11 cellular contexts compared by ENCODE assay signal in genomic region chr5:57450991-57451876, GRCh38. TPM values are rescaled to one million over a fixed set of nuclear protein-coding genes. Genes with fewer than 3 reads are reported as not detected.
DNase-seq lines count a peak whose midpoint lies in the region; TF ChIP-seq lines count a peak whose summit lies in the region.
"Had no signal": no experiment of that assay in that cellular context is flagged by ENCODE, and none has a peak within 500 bp of the region (broad histone marks: within the 10 kb centered on the region; RNA-seq: fewer than 3 reads in every experiment).

No MANE protein-coding gene starts in this region.

- H3K4me3 Mint-ChIP-seq in brain (peak overlapping the region in 1 of 5 experiments; percentile 48), glutamatergic neuron (ENCODE audit: unreplicated experiment) (no peak overlapping the region)

- peak overlapping the region in 4 of 5 experiments; percentile 23 to 84 (median 53) for H3K27ac Mint-ChIP-seq in brain
- no peak overlapping the region for H3K27ac Mint-ChIP-seq in glutamatergic neuron (ENCODE audit: unreplicated experiment)

- peaks cover 0 to 2% (median 0%) of the 10 kb centered on the region in 5 experiments for H3K9me3 Mint-ChIP-seq in brain
- H3K9me3 Mint-ChIP-seq in glutamatergic neuron (ENCODE audit: unreplicated experiment), result no peaks in the 10 kb centered on the region

- no peak for TF ChIP-seq CTCF in AG10803 (conservative IDR thresholded peaks at IDR 0.05; ENCODE audit: low read length)
- TF ChIP-seq CTCF in brain (conservative IDR thresholded peaks at IDR 0.05), result no peak
- no peak for TF ChIP-seq CTCF in glutamatergic neuron (IDR thresholded peaks at IDR 0.05; ENCODE audit: partially characterized antibody, unreplicated experiment)

- no peaks in the 10 kb centered on the region for H3K36me3 Mint-ChIP-seq in brain
- no peaks in the 10 kb centered on the region for H3K36me3 Mint-ChIP-seq in glutamatergic neuron (ENCODE audit: unreplicated experiment)

- H3K27me3 Mint-ChIP-seq in brain (no peaks in the 10 kb centered on the region), glutamatergic neuron (ENCODE audit: unreplicated experiment) (peaks cover 6% of the 10 kb centered on the region)

- no peak overlapping the region for H3K4me3 ChIP-seq in AG10803 (ENCODE audit: low read length)
- H3K4me3 ChIP-seq: K562, right atrium auricular region had no signal

- peak; percentile 79 for DNase-seq in AG10803 (ENCODE audit: low read depth)
- peak; percentile 52 for DNase-seq in M059J (ENCODE audit: low read depth)
- peak; percentile 49 for DNase-seq in left kidney (ENCODE audit: low read depth, low spot score)
- no peak for DNase-seq in NCI-H128 (lab: John Stamatoyannopoulos, UW; ENCODE audit: unreplicated experiment)
- no peak for DNase-seq in NCI-H82 treated with DMSO at 0.1 percent for 48 hours (lab: John Stamatoyannopoulos, UW; ENCODE audit: unreplicated experiment)
- DNase-seq in glutamatergic neuron, result no peak
- DNase-seq in NCI-H187 treated with DMSO at 0.1 percent for 48 hours (lab: John Stamatoyannopoulos, UW), result no peak
- DNase-seq: NK-92 treated with Interleukin-12 subunit alpha and Interleukin-12 subunit beta, amount 100 ng/mL, for 24 hours had no signal

- H3K4me1 Mint-ChIP-seq in brain (peaks cover 31% of the 10 kb centered on the region), glutamatergic neuron (ENCODE audit: low read depth, unreplicated experiment) (no peaks in the 10 kb centered on the region)

RNA-seq across cellular contexts. Expression of gene ACTBL2, which starts 31.4 kb away (rescaled TPM):
- total RNA-seq in M059J (2014; rRNA removed; shearing (Covaris generic)), result 9.3 and 12.9 TPM in 2 replicates
- polyA plus RNA-seq in brain (ENCODE audit: insufficient read depth, low read depth, low replicate concordance), result not detected
- not detected for total RNA-seq in glutamatergic neuron (ENCODE audit: unreplicated experiment)
- total RNA-seq: K562 had no signal
- polyA plus RNA-seq: K562 had no signal

Comparison
In these comparisons a context has a peak if more than half of its experiments do, and no peak if none do; other contexts are left out.
1. DNase-seq: peak in AG10803 (single experiment), M059J (single experiment) and left kidney (single experiment); none in NCI-H128 (single experiment), NCI-H82 treated with DMSO at 0.1 percent for 48 hours (single experiment), glutamatergic neuron (single experiment) and NCI-H187 treated with DMSO at 0.1 percent for 48 hours (single experiment).
2. RNA of gene ACTBL2, which starts 31.4 kb away (total RNA-seq): 9.3 to 12.9 TPM in M059J; not detected in glutamatergic neuron (single experiment); every median in the first group is over 10 times any median in the second.